ENCODE assay signal across 13 cellular contexts in the genomic region with DNA sequence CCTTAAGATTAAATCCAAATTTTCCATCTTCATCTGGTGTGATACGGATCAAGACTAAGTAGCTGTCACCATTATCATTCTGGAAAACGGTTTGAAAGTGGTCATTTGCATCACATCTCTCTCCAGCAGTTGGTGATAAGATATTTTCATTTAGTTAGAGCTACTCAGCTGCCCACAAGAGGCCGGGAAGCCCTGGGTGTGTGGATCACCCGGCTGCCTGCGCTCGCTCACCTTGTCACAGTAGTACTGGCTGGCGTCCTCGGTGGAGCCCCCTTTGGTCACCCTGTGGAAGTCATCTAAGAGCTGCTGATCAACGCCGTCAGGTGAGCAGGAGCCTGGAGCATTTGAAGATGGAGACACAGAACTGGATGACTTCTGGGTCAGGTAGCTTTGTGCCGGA.
DNase-seq lines count a peak whose midpoint lies in the region; TF ChIP-seq lines count a peak whose summit lies in the region.
"Had no signal": no experiment of that assay in that cellular context is flagged by ENCODE, and none has a peak within 500 bp of the region (broad histone marks: within the 10 kb centered on the region; RNA-seq: fewer than 3 reads in every experiment).

No MANE protein-coding gene starts in this region.

- WGBS in thyroid gland, 2 donors: 73% methylated on average over 11 of the region's 11 CpGs
- WGBS in mesenchymal stem cell: 52% methylated on average over 11 of the region's 11 CpGs

- no peak overlapping the region for H4K91ac ChIP-seq in mesenchymal stem cell (ENCODE audit: low read length)

- H2AK5ac ChIP-seq in mesenchymal stem cell (ENCODE audit: low read length, severe bottlenecking): no peak overlapping the region

- H3K4me1 ChIP-seq in A673 (ENCODE audit: insufficient read depth, low read length, poor library complexity, severe bottlenecking) (no peaks in the 10 kb centered on the region), thyroid gland (peaks cover 6 to 7% of the 10 kb centered on the region in 2 donors), mesenchymal stem cell (ENCODE audit: control insufficient read depth, insufficient read depth, low read depth, low read length) (peaks cover 3% of the 10 kb centered on the region)

- H3K23ac ChIP-seq in mesenchymal stem cell (ENCODE audit: low read length in 2 of 2): no peak overlapping the region

- H3K18ac ChIP-seq in mesenchymal stem cell (ENCODE audit: low read depth in 1 of 2, low read length in 2 of 2): no peak overlapping the region

- H2BK5ac ChIP-seq in mesenchymal stem cell (ENCODE audit: low read depth, low read length, poor library complexity, severe bottlenecking): no peak overlapping the region

- H3K27ac ChIP-seq in A673 (ENCODE audit: low read depth, low read length, poor library complexity, severe bottlenecking) (no peak overlapping the region), RWPE1 (no peak overlapping the region), thyroid gland (no peak overlapping the region), mesenchymal stem cell (ENCODE audit: low read length, poor library complexity, severe bottlenecking) (no peak overlapping the region)

- H3K4me3 ChIP-seq in A673 (ENCODE audit: low read depth, low read length, poor library complexity, severe bottlenecking): no peak overlapping the region
- H3K4me3 ChIP-seq in foreskin fibroblast (ENCODE audit: low read depth in 1 of 2, low read length in 2 of 2): no peak overlapping the region
- H3K4me3 ChIP-seq in thyroid gland (replicated peaks in 1 of 3): no peak overlapping the region
- H3K4me3 ChIP-seq in mesenchymal stem cell (ENCODE audit: insufficient read depth in 1 of 2, low read depth in 1 of 2, low read length in 2 of 2): no peak overlapping the region

- no peak overlapping the region for H2BK120ac ChIP-seq in mesenchymal stem cell (ENCODE audit: low read depth, low read length)

- H2BK15ac ChIP-seq in mesenchymal stem cell (ENCODE audit: low read depth, poor library complexity, severe bottlenecking): no peak overlapping the region

- H3K79me1 ChIP-seq in mesenchymal stem cell (replicated peaks; ENCODE audit: low read length, poor library complexity, severe bottlenecking): peaks cover 11% of the 10 kb centered on the region

- H3K36me3 ChIP-seq in A673 (ENCODE audit: insufficient read depth, low read length, poor library complexity, severe bottlenecking) (no peaks in the 10 kb centered on the region), thyroid gland (peaks cover 12 to 14% of the 10 kb centered on the region in 2 donors), mesenchymal stem cell (ENCODE audit: control insufficient read depth in 1 of 2, insufficient read depth in 2 of 2, low read depth in 1 of 2, low read length in 2 of 2) (peaks cover 0 to 44% of the 10 kb centered on the region in 2 experiments)

- H3K14ac ChIP-seq in mesenchymal stem cell (ENCODE audit: low read length in 2 of 2): no peak overlapping the region

- POLR2A ChIA-PET in A673 (lab: Charles Lee; ENCODE audit: low non-redundant PET): no interaction called here
- POLR2A ChIA-PET in RWPE1 (lab: Yijun Ruan, JAX; ENCODE audit: low non-redundant PET): no interaction called here

- no peak overlapping the region for H4K8ac ChIP-seq in mesenchymal stem cell (ENCODE audit: low read length)

- H3K4me2 ChIP-seq in mesenchymal stem cell (ENCODE audit: low read length, poor library complexity, severe bottlenecking): no peak overlapping the region

- no peak for TF ChIP-seq POLR2A in thyroid gland (IDR thresholded peaks at IDR 0.05)

- no peak for DNase-seq in A673 (ENCODE audit: low spot score)
- DNase-seq in RWPE1 (ENCODE audit: low spot score): no peak
- DNase-seq in germinal center (ENCODE audit: low spot score): peak; percentile 28
- no peak for DNase-seq in foreskin fibroblast
- DNase-seq in Ammon's horn (ENCODE audit: low spot score): no peak
- no peak for DNase-seq in thyroid gland
- no peak for DNase-seq in mesenchymal stem cell
- DNase-seq: anterior cingulate cortex; Calu3; kidney glomerular epithelial cell; NCI-H2171; stimulated activated naive CD4-positive, alpha-beta T cell had no signal

- intact Hi-C loops in A673 (cut with micrococcal nuclease; ENCODE audit: unreplicated experiment) (loop anchor here (10.0 kb wide), 1 partner anchor 165 kb away; no protein-coding TSS in a partner anchor), thyroid gland (cut with DNase I) (no loop called here)

- H3K9me3 ChIP-seq in A673 (ENCODE audit: low read depth, low read length, poor library complexity, severe bottlenecking) (no peaks in the 10 kb centered on the region), thyroid gland (no peaks in the 10 kb centered on the region), mesenchymal stem cell (ENCODE audit: control insufficient read depth, low read length) (no peaks in the 10 kb centered on the region)

- no peaks in the 10 kb centered on the region for H3K27me3 ChIP-seq in A673 (replicated peaks; ENCODE audit: insufficient read depth, low read depth, low read length, poor library complexity)
- H3K27me3 ChIP-seq in thyroid gland: no peaks in the 10 kb centered on the region
- H3K27me3 ChIP-seq in mesenchymal stem cell (ENCODE audit: control insufficient read depth in 1 of 2, insufficient read depth in 1 of 2, low read length in 2 of 2): peaks cover 0 to 17% of the 10 kb centered on the region in 2 experiments

- no peak overlapping the region for H3K9ac ChIP-seq in mesenchymal stem cell (ENCODE audit: low read length)

- peak; percentile 32 for TF ChIP-seq CTCF in A673 (conservative IDR thresholded peaks at IDR 0.05; ENCODE audit: low read depth, low read length)
- TF ChIP-seq CTCF in GM12872 (IDR thresholded peaks at IDR 0.05; ENCODE audit: insufficient read depth, low read depth, low read length): peak; percentile 49
- TF ChIP-seq CTCF in RWPE1 (conservative IDR thresholded peaks at IDR 0.05; ENCODE audit: low read depth): 0 out of 2 replicates have a peak, but pooled peaks have one; percentile 12
- TF ChIP-seq CTCF in foreskin fibroblast (IDR thresholded peaks at IDR 0.05; ENCODE audit: low read depth, low read length): no peak
- TF ChIP-seq CTCF in thyroid gland (IDR thresholded peaks at IDR 0.05): no peak

- CTCF ChIA-PET in A673 (lab: Charles Lee) (interaction anchor here (0.6 kb wide), 1 partner anchor 17 kb away, joined by 5 read pairs; no protein-coding TSS in a partner anchor), RWPE1 (lab: Yijun Ruan, JAX) (interaction anchor here (0.7 to 1.8 kb wide), 8 partner anchors 8 to 1808 kb away, joined by 3 to 6 read pairs (median 4); no protein-coding TSS in a partner anchor)

- no peak overlapping the region for H3K4ac ChIP-seq in mesenchymal stem cell (ENCODE audit: low read depth in 1 of 2, low read length in 2 of 2)

- no peak overlapping the region for H2BK12ac ChIP-seq in mesenchymal stem cell (ENCODE audit: low read length in 2 of 2)

- H2AFZ ChIP-seq in mesenchymal stem cell (ENCODE audit: low read depth, low read length): no peak overlapping the region

- BruUV-seq in A673 (replicated peaks; lab: Mats Ljungman, UMichigan): no TSS peak

Comparison
In these comparisons a context has a peak if more than half of its experiments do, and no peak if none do; other contexts are left out.
1. CTCF ChIP-seq: peak in A673 (single experiment), GM12872 (single experiment) and RWPE1 (single experiment); none in foreskin fibroblast (single experiment) and thyroid gland (0 of 6).